ENCODE assay signal across 1 cellular context in the genomic region with DNA sequence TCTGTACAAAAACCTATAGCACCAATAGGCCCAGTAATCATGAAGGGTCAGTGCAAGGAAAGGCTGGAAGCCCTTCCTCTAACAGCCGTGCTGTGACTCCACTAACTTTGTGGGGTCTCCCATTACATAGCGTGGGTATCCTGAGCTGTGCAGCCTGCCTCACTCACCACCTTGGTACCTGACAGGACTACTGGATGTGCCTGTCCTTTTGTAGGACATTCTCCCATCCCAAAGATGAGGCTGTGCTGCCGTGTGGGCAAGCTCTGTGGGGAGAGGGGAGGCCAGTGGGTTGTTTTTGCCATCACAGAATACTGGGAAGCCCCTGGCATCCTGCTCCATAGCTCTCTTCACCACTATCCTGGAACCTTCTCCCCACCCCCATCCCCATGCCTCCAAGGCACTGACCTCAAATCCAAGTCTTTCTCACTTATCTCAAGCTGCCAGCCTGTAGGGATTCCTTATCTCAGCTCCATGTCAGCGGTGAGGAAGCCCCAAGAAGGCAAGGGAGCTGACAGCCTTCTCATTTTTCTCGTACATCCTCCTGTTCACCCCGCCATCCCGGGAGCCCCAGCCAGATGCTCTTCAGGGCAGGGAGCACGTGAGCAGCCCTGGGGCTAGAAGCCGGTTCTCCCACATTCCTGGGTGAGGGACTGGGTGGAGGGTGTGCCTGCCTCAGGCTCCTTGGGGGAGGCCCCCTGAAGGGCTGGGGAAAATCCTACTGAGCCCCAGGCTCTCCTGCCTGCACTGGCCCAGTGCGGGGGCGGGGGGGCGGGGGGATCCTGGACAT.
TF ChIP-seq lines count a peak whose summit lies in the region.

No MANE protein-coding gene starts in this region.

TF ChIP-seq in K562, 482 proteins besides CTCF, POLR2A, EP300 and RAD21 (continued from another document and continues in another):
- TF ChIP-seq, protein P1, sequence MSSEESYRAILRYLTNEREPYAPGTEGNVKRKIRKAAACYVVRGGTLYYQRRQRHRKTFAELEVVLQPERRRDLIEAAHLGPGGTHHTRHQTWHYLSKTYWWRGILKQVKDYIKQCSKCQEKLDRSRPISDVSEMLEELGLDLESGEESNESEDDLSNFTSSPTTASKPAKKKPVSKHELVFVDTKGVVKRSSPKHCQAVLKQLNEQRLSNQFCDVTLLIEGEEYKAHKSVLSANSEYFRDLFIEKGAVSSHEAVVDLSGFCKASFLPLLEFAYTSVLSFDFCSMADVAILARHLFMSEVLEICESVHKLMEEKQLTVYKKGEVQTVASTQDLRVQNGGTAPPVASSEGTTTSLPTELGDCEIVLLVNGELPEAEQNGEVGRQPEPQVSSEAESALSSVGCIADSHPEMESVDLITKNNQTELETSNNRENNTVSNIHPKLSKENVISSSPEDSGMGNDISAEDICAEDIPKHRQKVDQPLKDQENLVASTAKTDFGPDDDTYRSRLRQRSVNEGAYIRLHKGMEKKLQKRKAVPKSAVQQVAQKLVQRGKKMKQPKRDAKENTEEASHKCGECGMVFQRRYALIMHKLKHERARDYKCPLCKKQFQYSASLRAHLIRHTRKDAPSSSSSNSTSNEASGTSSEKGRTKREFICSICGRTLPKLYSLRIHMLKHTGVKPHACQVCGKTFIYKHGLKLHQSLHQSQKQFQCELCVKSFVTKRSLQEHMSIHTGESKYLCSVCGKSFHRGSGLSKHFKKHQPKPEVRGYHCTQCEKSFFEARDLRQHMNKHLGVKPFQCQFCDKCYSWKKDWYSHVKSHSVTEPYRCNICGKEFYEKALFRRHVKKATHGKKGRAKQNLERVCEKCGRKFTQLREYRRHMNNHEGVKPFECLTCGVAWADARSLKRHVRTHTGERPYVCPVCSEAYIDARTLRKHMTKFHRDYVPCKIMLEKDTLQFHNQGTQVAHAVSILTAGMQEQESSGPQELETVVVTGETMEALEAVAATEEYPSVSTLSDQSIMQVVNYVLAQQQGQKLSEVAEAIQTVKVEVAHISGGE (CRISPR knock-in tag; IDR thresholded peaks at IDR 0.05): peak in 1 of 3 experiments; percentile 57; a peak in 2 of 6 replicates
- TF ChIP-seq TSC22D4 (tag; IDR thresholded peaks at IDR 0.05): no peak
- TF ChIP-seq ZFPM2 (CRISPR knock-in tag; IDR thresholded peaks at IDR 0.05): no peak
- no peak for TF ChIP-seq ZNF347 (CRISPR knock-in tag; IDR thresholded peaks at IDR 0.05; ENCODE audit: low read depth)
- no peak for TF ChIP-seq HDAC6 (IDR thresholded peaks at IDR 0.05; ENCODE audit: low read depth, low read length)
- no peak for TF ChIP-seq PHTF2 (CRISPR knock-in tag; IDR thresholded peaks at IDR 0.05)
- no peak for TF ChIP-seq ZNF785 (CRISPR knock-in tag; IDR thresholded peaks at IDR 0.05)
- no peak for TF ChIP-seq PPARD (CRISPR knock-in tag; IDR thresholded peaks at IDR 0.05)
- no peak for TF ChIP-seq HNRNPL (IDR thresholded peaks at IDR 0.05; ENCODE audit: low read depth, low read length)
- TF ChIP-seq HMGN3 (IDR thresholded peaks at IDR 0.05; ENCODE audit: borderline replicate concordance, extremely low read depth, insufficient read length, low read depth, low read length): peak; percentile 58
- TF ChIP-seq NCOA4 (IDR thresholded peaks at IDR 0.05; ENCODE audit: partially characterized antibody): no peak
- TF ChIP-seq RFX1 (IDR thresholded peaks at IDR 0.05): no peak
- no peak for TF ChIP-seq ETV6 (IDR thresholded peaks at IDR 0.05; ENCODE audit: borderline replicate concordance in 1 of 2, low read depth in 2 of 2, low read length in 1 of 2)
- TF ChIP-seq ETV6 (CRISPR knock-in tag; IDR thresholded peaks at IDR 0.05; ENCODE audit: borderline replicate concordance): no peak
- peak; percentile 93 for TF ChIP-seq TAL1 (IDR thresholded peaks at IDR 0.05)
- TF ChIP-seq EZH2 (IDR thresholded peaks at IDR 0.05; ENCODE audit: borderline replicate concordance, low read depth, low read length): no peak
- TF ChIP-seq, protein P2, sequence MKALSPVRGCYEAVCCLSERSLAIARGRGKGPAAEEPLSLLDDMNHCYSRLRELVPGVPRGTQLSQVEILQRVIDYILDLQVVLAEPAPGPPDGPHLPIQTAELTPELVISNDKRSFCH (CRISPR knock-in tag; IDR thresholded peaks at IDR 0.05): no peak
- TF ChIP-seq, protein P2 (tag; IDR thresholded peaks at IDR 0.05): no peak; the same call in 1 of the 2 replicates
- TF ChIP-seq SP2 (IDR thresholded peaks at IDR 0.05; ENCODE audit: extremely low read depth, low read depth, low read length, poor library complexity, severe bottlenecking): no peak
- no peak for TF ChIP-seq MBD2 (IDR thresholded peaks at IDR 0.05; ENCODE audit: borderline replicate concordance, low read depth)
- TF ChIP-seq TBL1XR1 (IDR thresholded peaks at IDR 0.05; ENCODE audit: low read length in 2 of 2): peak in 1 of 2 experiments; percentile 64; a peak in 1 of 4 replicates
- 0 out of 2 replicates have a peak, but pooled peaks have one; percentile 48 for TF ChIP-seq ZNF766 (CRISPR knock-in tag; conservative IDR thresholded peaks at IDR 0.05)
- no peak for TF ChIP-seq SIN3A (IDR thresholded peaks at IDR 0.05; ENCODE audit: borderline replicate concordance in 2 of 2, control insufficient read depth in 1 of 2, low read depth in 2 of 2, low read length in 2 of 2)
- TF ChIP-seq NFXL1 (CRISPR knock-in tag; IDR thresholded peaks at IDR 0.05): no peak
- no peak for TF ChIP-seq ZBED1 (IDR thresholded peaks at IDR 0.05)
- TF ChIP-seq MAZ (CRISPR knock-in tag; conservative IDR thresholded peaks at IDR 0.05 in 1 of 2, IDR thresholded peaks at IDR 0.05 in 1 of 2): peak; percentile 56 to 79
- no peak for TF ChIP-seq TAF9B (IDR thresholded peaks at IDR 0.05; ENCODE audit: partially characterized antibody)
- peak; percentile 93 for TF ChIP-seq SMARCE1 (IDR thresholded peaks at IDR 0.05)
- TF ChIP-seq, protein P3, sequence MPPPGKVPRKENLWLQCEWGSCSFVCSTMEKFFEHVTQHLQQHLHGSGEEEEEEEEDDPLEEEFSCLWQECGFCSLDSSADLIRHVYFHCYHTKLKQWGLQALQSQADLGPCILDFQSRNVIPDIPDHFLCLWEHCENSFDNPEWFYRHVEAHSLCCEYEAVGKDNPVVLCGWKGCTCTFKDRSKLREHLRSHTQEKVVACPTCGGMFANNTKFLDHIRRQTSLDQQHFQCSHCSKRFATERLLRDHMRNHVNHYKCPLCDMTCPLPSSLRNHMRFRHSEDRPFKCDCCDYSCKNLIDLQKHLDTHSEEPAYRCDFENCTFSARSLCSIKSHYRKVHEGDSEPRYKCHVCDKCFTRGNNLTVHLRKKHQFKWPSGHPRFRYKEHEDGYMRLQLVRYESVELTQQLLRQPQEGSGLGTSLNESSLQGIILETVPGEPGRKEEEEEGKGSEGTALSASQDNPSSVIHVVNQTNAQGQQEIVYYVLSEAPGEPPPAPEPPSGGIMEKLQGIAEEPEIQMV (tag; conservative IDR thresholded peaks at IDR 0.05; ENCODE audit: low read depth): no peak
- TF ChIP-seq, protein P4, sequence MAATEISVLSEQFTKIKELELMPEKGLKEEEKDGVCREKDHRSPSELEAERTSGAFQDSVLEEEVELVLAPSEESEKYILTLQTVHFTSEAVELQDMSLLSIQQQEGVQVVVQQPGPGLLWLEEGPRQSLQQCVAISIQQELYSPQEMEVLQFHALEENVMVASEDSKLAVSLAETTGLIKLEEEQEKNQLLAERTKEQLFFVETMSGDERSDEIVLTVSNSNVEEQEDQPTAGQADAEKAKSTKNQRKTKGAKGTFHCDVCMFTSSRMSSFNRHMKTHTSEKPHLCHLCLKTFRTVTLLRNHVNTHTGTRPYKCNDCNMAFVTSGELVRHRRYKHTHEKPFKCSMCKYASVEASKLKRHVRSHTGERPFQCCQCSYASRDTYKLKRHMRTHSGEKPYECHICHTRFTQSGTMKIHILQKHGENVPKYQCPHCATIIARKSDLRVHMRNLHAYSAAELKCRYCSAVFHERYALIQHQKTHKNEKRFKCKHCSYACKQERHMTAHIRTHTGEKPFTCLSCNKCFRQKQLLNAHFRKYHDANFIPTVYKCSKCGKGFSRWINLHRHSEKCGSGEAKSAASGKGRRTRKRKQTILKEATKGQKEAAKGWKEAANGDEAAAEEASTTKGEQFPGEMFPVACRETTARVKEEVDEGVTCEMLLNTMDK (IDR thresholded peaks at IDR 0.05; ENCODE audit: borderline replicate concordance, insufficient read depth, low read depth, low read length, poor library complexity, severe bottlenecking): no peak
- TF ChIP-seq MCM2 (IDR thresholded peaks at IDR 0.05; ENCODE audit: low read depth): no peak
- TF ChIP-seq, protein P5, sequence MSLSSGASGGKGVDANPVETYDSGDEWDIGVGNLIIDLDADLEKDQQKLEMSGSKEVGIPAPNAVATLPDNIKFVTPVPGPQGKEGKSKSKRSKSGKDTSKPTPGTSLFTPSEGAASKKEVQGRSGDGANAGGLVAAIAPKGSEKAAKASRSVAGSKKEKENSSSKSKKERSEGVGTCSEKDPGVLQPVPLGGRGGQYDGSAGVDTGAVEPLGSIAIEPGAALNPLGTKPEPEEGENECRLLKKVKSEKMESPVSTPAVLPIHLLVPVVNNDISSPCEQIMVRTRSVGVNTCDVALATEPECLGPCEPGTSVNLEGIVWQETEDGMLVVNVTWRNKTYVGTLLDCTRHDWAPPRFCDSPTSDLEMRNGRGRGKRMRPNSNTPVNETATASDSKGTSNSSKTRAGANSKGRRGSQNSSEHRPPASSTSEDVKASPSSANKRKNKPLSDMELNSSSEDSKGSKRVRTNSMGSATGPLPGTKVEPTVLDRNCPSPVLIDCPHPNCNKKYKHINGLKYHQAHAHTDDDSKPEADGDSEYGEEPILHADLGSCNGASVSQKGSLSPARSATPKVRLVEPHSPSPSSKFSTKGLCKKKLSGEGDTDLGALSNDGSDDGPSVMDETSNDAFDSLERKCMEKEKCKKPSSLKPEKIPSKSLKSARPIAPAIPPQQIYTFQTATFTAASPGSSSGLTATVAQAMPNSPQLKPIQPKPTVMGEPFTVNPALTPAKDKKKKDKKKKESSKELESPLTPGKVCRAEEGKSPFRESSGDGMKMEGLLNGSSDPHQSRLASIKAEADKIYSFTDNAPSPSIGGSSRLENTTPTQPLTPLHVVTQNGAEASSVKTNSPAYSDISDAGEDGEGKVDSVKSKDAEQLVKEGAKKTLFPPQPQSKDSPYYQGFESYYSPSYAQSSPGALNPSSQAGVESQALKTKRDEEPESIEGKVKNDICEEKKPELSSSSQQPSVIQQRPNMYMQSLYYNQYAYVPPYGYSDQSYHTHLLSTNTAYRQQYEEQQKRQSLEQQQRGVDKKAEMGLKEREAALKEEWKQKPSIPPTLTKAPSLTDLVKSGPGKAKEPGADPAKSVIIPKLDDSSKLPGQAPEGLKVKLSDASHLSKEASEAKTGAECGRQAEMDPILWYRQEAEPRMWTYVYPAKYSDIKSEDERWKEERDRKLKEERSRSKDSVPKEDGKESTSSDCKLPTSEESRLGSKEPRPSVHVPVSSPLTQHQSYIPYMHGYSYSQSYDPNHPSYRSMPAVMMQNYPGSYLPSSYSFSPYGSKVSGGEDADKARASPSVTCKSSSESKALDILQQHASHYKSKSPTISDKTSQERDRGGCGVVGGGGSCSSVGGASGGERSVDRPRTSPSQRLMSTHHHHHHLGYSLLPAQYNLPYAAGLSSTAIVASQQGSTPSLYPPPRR (CRISPR knock-in tag; IDR thresholded peaks at IDR 0.05; ENCODE audit: borderline replicate concordance): no peak
- no peak for TF ChIP-seq POLR2G (IDR thresholded peaks at IDR 0.05; ENCODE audit: low read depth, low read length)
- TF ChIP-seq HMG20A (CRISPR knock-in tag; conservative IDR thresholded peaks at IDR 0.05): peak; percentile 74; the same call in 1 of the 2 replicates
- TF ChIP-seq ZFP1 (CRISPR knock-in tag; IDR thresholded peaks at IDR 0.05): no peak
- TF ChIP-seq ZNF12 (CRISPR knock-in tag; IDR thresholded peaks at IDR 0.05): no peak
- TF ChIP-seq, protein P6, sequence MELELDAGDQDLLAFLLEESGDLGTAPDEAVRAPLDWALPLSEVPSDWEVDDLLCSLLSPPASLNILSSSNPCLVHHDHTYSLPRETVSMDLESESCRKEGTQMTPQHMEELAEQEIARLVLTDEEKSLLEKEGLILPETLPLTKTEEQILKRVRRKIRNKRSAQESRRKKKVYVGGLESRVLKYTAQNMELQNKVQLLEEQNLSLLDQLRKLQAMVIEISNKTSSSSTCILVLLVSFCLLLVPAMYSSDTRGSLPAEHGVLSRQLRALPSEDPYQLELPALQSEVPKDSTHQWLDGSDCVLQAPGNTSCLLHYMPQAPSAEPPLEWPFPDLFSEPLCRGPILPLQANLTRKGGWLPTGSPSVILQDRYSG (tag; conservative IDR thresholded peaks at IDR 0.05; ENCODE audit: low read depth): no peak
- peak; percentile 74 for TF ChIP-seq CCNT2 (IDR thresholded peaks at IDR 0.05; ENCODE audit: borderline replicate concordance, extremely low read depth, insufficient read length, low read depth, low read length)
- no peak for TF ChIP-seq ZNF143 (CRISPR knock-in tag; IDR thresholded peaks at IDR 0.05)
- no peak for TF ChIP-seq CAMTA2 (CRISPR knock-in tag; conservative IDR thresholded peaks at IDR 0.05)
- TF ChIP-seq, protein P7, sequence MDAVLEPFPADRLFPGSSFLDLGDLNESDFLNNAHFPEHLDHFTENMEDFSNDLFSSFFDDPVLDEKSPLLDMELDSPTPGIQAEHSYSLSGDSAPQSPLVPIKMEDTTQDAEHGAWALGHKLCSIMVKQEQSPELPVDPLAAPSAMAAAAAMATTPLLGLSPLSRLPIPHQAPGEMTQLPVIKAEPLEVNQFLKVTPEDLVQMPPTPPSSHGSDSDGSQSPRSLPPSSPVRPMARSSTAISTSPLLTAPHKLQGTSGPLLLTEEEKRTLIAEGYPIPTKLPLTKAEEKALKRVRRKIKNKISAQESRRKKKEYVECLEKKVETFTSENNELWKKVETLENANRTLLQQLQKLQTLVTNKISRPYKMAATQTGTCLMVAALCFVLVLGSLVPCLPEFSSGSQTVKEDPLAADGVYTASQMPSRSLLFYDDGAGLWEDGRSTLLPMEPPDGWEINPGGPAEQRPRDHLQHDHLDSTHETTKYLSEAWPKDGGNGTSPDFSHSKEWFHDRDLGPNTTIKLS (IDR thresholded peaks at IDR 0.05; ENCODE audit: borderline replicate concordance, low read depth): no peak
- TF ChIP-seq OTX1 (CRISPR knock-in tag; IDR thresholded peaks at IDR 0.05): 0 out of 2 replicates have a peak, but pooled peaks have one; percentile 45
- TF ChIP-seq, protein P8, sequence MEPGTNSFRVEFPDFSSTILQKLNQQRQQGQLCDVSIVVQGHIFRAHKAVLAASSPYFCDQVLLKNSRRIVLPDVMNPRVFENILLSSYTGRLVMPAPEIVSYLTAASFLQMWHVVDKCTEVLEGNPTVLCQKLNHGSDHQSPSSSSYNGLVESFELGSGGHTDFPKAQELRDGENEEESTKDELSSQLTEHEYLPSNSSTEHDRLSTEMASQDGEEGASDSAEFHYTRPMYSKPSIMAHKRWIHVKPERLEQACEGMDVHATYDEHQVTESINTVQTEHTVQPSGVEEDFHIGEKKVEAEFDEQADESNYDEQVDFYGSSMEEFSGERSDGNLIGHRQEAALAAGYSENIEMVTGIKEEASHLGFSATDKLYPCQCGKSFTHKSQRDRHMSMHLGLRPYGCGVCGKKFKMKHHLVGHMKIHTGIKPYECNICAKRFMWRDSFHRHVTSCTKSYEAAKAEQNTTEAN (CRISPR knock-in tag; IDR thresholded peaks at IDR 0.05): no peak
- TF ChIP-seq, protein P9, sequence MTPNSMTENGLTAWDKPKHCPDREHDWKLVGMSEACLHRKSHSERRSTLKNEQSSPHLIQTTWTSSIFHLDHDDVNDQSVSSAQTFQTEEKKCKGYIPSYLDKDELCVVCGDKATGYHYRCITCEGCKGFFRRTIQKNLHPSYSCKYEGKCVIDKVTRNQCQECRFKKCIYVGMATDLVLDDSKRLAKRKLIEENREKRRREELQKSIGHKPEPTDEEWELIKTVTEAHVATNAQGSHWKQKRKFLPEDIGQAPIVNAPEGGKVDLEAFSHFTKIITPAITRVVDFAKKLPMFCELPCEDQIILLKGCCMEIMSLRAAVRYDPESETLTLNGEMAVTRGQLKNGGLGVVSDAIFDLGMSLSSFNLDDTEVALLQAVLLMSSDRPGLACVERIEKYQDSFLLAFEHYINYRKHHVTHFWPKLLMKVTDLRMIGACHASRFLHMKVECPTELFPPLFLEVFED (CRISPR knock-in tag; conservative IDR thresholded peaks at IDR 0.05): peak; percentile 61; the same call in 1 of the 2 replicates
